In genomic region chr16:50547340-50547865, GRCh38 we compare ENCODE assay signal across 8 cellular contexts. TPM values are rescaled to one million over a fixed set of nuclear protein-coding genes. Genes with fewer than 3 reads are reported as not detected.
DNase-seq lines count a peak whose midpoint lies in the region; ATAC-seq and TF ChIP-seq lines count a peak whose summit lies in the region.

No MANE protein-coding gene starts in this region.

- POLR2A ChIA-PET in activated CD4-positive, alpha-beta memory T cell treated with anti-CD3 and anti-CD28 coated beads, Interleukin-2, amount 10 ng/mL, durations not matched to agents 7 days and 5 days (lab: Charles Lee) = interaction anchor here (1.7 kb wide), 1 partner anchor 198 kb away, joined by 7 read pairs; no protein-coding TSS in a partner anchor

- H3K4me3 ChIP-seq in BE2C (ENCODE audit: low read depth, low read length) (no peak overlapping the region), muscle layer of duodenum (ENCODE audit: low read depth in 1 of 2, low read length in 2 of 2) (peak overlapping the region; percentile 39 to 69)

- H3K27me3 Mint-ChIP-seq in activated CD4-positive, alpha-beta memory T cell treated with anti-CD3 and anti-CD28 coated beads, Interleukin-2, amount 10 ng/mL, durations not matched to agents 7 days and 5 days = peaks cover 56% of the 10 kb centered on the region
- H3K27me3 Mint-ChIP-seq in stimulated activated memory B cell treated with anti-CD40 and anti-IgM and Interleukin-4, amounts not matched to agents 10 μg/mL and 1 μg/mL and 100 μg/mL, for 72 hours = peaks cover 29% of the 10 kb centered on the region

- peaks cover 9% of the 10 kb centered on the region for H3K36me3 Mint-ChIP-seq in activated CD4-positive, alpha-beta memory T cell treated with anti-CD3 and anti-CD28 coated beads, Interleukin-2, amount 10 ng/mL, durations not matched to agents 7 days and 5 days (ENCODE audit: low read depth)
- H3K36me3 Mint-ChIP-seq in stimulated activated memory B cell treated with anti-CD40 and anti-IgM and Interleukin-4, amounts not matched to agents 10 μg/mL and 1 μg/mL and 100 μg/mL, for 72 hours = peaks cover 6% of the 10 kb centered on the region

- CTCF ChIA-PET in activated CD4-positive, alpha-beta memory T cell treated with anti-CD3 and anti-CD28 coated beads, Interleukin-2, amount 10 ng/mL, durations not matched to agents 7 days and 5 days (lab: Charles Lee) = interaction anchor here (1.2 to 1.6 kb wide), 3 partner anchors 118 to 259 kb away, joined by 4 to 9 read pairs (median 7); no protein-coding TSS in a partner anchor

- H3K4me1 ChIP-seq in BE2C (no peaks in the 10 kb centered on the region), muscle layer of duodenum (ENCODE audit: control insufficient read depth in 1 of 2, insufficient read depth in 2 of 2, low read length in 2 of 2) (peaks cover 0 to 21% of the 10 kb centered on the region in 2 donors)

- H3K36me3 ChIP-seq in BE2C (no peaks in the 10 kb centered on the region), muscle layer of duodenum (ENCODE audit: control insufficient read depth in 1 of 2, insufficient read depth in 2 of 2, low read length in 2 of 2) (no peaks in the 10 kb centered on the region)

- TF ChIP-seq CTCF in BE2C (IDR thresholded peaks at IDR 0.05; ENCODE audit: low read depth, low read length) = no peak

- H3K27me3 ChIP-seq in BE2C (peaks cover 28% of the 10 kb centered on the region), muscle layer of duodenum (ENCODE audit: low read depth, low read length) (peaks cover 4% of the 10 kb centered on the region)

- peaks cover 11% of the 10 kb centered on the region for H3K9me3 Mint-ChIP-seq in activated CD4-positive, alpha-beta memory T cell treated with anti-CD3 and anti-CD28 coated beads, Interleukin-2, amount 10 ng/mL, durations not matched to agents 7 days and 5 days
- H3K9me3 Mint-ChIP-seq in stimulated activated memory B cell treated with anti-CD40 and anti-IgM and Interleukin-4, amounts not matched to agents 10 μg/mL and 1 μg/mL and 100 μg/mL, for 72 hours = peaks cover 6% of the 10 kb centered on the region

- DNase-seq in BE2C (peak; percentile 30), NCI-H2227 treated with DMSO at 0.1 percent for 48 hours (lab: John Stamatoyannopoulos, UW) (peak; percentile 0)
- DNase-seq in activated CD4-positive, alpha-beta memory T cell treated with anti-CD3 and anti-CD28 coated beads, Interleukin-2, amount 10 ng/mL, durations not matched to agents 7 days and 5 days = peak; percentile 74
- peak; percentile 68 for DNase-seq in effector CD8-positive, alpha-beta T cell (lab: John Stamatoyannopoulos, UW)

- peak; percentile 35 for ATAC-seq in GM21367 (IDR thresholded peaks at IDR 0.05; ENCODE audit: unreplicated experiment)
- ATAC-seq in stimulated activated memory B cell treated with anti-CD40 and anti-IgM and Interleukin-4, amounts not matched to agents 10 μg/mL and 1 μg/mL and 100 μg/mL, for 72 hours = peak; percentile 70
- no peak for ATAC-seq in GM21526 (IDR thresholded peaks at IDR 0.05; ENCODE audit: low FRiP score, unreplicated experiment)

- H3K4me1 Mint-ChIP-seq in activated CD4-positive, alpha-beta memory T cell treated with anti-CD3 and anti-CD28 coated beads, Interleukin-2, amount 10 ng/mL, durations not matched to agents 7 days and 5 days = peaks cover 9% of the 10 kb centered on the region
- peaks cover 21% of the 10 kb centered on the region for H3K4me1 Mint-ChIP-seq in stimulated activated memory B cell treated with anti-CD40 and anti-IgM and Interleukin-4, amounts not matched to agents 10 μg/mL and 1 μg/mL and 100 μg/mL, for 72 hours

- H3K9me3 ChIP-seq in BE2C (no peaks in the 10 kb centered on the region), muscle layer of duodenum (ENCODE audit: control insufficient read depth in 1 of 2, low read length in 2 of 2) (no peaks in the 10 kb centered on the region)

- H3K4me3 Mint-ChIP-seq in activated CD4-positive, alpha-beta memory T cell treated with anti-CD3 and anti-CD28 coated beads, Interleukin-2, amount 10 ng/mL, durations not matched to agents 7 days and 5 days = peak overlapping the region; percentile 80
- H3K4me3 Mint-ChIP-seq in stimulated activated memory B cell treated with anti-CD40 and anti-IgM and Interleukin-4, amounts not matched to agents 10 μg/mL and 1 μg/mL and 100 μg/mL, for 72 hours = peak overlapping the region; percentile 83

- no peak overlapping the region for H3K27ac ChIP-seq in muscle layer of duodenum (ENCODE audit: low read length)

- H3K27ac Mint-ChIP-seq in activated CD4-positive, alpha-beta memory T cell treated with anti-CD3 and anti-CD28 coated beads, Interleukin-2, amount 10 ng/mL, durations not matched to agents 7 days and 5 days = peak overlapping the region; percentile 48
- no peak overlapping the region for H3K27ac Mint-ChIP-seq in stimulated activated memory B cell treated with anti-CD40 and anti-IgM and Interleukin-4, amounts not matched to agents 10 μg/mL and 1 μg/mL and 100 μg/mL, for 72 hours

RNA-seq across cellular contexts. Expression of gene NKD1, which starts 0.8 kb away (rescaled TPM):
- polyA plus RNA-seq in BE2C (2012; ENCODE audit: insufficient read depth, insufficient read length, low read depth) = 0.48 TPM
- 1 to 10 TPM in 1 of 2 experiments, under 1 TPM in 1; 0.95 to 1.9 TPM for total RNA-seq in activated CD4-positive, alpha-beta memory T cell treated with anti-CD3 and anti-CD28 coated beads, Interleukin-2, amount 10 ng/mL, durations not matched to agents 7 days and 5 days

Comparison
In these comparisons a context has a peak if more than half of its experiments do, and no peak if none do; other contexts are left out.
1. DNase-seq: peak in every context shown above with its lines; median percentile 74 in activated CD4-positive, alpha-beta memory T cell treated with anti-CD3 and anti-CD28 coated beads, Interleukin-2, amount 10 ng/mL, durations not matched to agents 7 days and 5 days; 68 in effector CD8-positive, alpha-beta T cell; 30 in BE2C; 0 in NCI-H2227 treated with DMSO at 0.1 percent for 48 hours.